8 cellular contexts compared by ENCODE assay signal in the genomic region with DNA sequence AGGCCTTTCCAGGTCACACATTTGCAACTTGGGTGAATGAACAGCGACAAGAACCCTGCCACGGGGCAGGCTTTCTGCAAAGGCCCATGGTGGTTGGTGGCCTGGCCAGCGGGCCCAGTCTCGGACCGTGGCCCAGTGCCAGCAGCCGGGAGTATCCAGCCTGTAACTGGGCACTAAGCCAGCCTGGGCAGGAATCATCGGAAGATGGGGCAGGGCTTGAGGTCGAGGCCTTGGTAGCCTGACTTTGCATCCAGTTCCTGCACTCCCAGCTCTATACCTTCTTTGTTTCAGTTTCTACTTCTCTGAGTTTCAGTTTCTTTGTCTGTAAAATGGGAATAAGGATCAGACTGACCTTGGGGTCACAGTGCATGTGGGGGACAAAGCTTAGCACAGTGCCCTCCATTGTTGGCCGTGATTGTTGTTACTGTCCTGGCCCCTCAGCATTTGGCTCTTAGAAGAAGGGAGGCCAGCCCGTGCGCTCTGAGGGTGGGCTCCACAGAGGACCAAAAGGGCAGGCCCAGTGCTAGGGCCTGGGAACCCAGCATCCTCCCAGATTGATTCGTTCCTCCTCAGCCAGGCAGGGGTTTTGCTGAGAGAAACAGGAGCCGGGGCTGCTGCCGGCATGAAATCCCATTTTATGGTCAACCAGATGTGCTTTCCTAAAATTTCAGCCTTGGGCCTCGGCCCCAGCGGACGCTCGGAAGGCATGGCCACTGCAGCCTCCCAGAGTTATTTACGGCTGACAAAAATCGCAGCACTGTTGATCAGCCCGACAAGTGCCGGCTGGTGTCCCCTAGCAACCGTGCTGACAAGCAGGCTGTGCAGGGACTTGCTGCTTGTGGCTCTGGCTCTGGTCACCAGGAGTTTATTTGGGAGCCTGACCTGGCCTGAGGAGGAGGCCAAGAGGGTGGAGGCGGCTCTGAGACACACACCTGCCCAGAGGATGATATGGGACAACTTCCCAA. TPM values are rescaled to one million over a fixed set of nuclear protein-coding genes. Genes with fewer than 3 reads are reported as not detected.
DNase-seq lines count a peak whose midpoint lies in the region; ATAC-seq and TF ChIP-seq lines count a peak whose summit lies in the region.

No MANE protein-coding gene starts in this region.

- ATAC-seq in GM19351 (IDR thresholded peaks at IDR 0.05; ENCODE audit: unreplicated experiment) = no peak

- peaks cover 24% of the 10 kb centered on the region for H3K4me1 Mint-ChIP-seq in neural crest cell

- no peaks in the 10 kb centered on the region for H3K36me3 Mint-ChIP-seq in neural crest cell (ENCODE audit: low read depth)

- TF ChIP-seq CTCF in neural crest cell (conservative IDR thresholded peaks at IDR 0.05) = no peak

- DNase-seq in AG08395 (ENCODE audit: low spot score) (peak; percentile 53), fibroblast of gingiva (ENCODE audit: low read depth) (peak; percentile 79), neural crest cell (ENCODE audit: low read depth, low spot score) (peak; percentile 36), NCI-H446 treated with DMSO at 0.1 percent for 48 hours (lab: John Stamatoyannopoulos, UW) (no peak), NK-92 (lab: John Stamatoyannopoulos, UW; ENCODE audit: unreplicated experiment) (no peak), GDM1 (lab: John Stamatoyannopoulos, UW) (no peak)

- no peaks in the 10 kb centered on the region for H3K9me3 Mint-ChIP-seq in neural crest cell

- no peaks in the 10 kb centered on the region for H3K27me3 Mint-ChIP-seq in neural crest cell (ENCODE audit: low read depth)

- H3K27ac Mint-ChIP-seq in neural crest cell (ENCODE audit: unreplicated experiment) = peak overlapping the region; percentile 86

- H3K4me3 Mint-ChIP-seq in neural crest cell = no peak overlapping the region

TF ChIP-seq in PFSK-1, 5 proteins besides CTCF, POLR2A, EP300 and RAD21:
- TF ChIP-seq SIN3A (IDR thresholded peaks at IDR 0.05; ENCODE audit: borderline replicate concordance, insufficient read depth, low read length) (no peak), FOXP2 (optimal IDR thresholded peaks at IDR 0.05; ENCODE audit: borderline replicate concordance, extremely low read depth, extremely low read length, insufficient read depth) (peak; percentile 27), TAF1 (IDR thresholded peaks at IDR 0.05; ENCODE audit: borderline replicate concordance, insufficient read depth, low read length) (no peak)

RNA-seq across cellular contexts. Expression of a gene that starts 43.6 kb away (rescaled TPM):
- 12.0 TPM for polyA plus RNA-seq in PFSK-1 (2012; ENCODE audit: insufficient read length, low read depth)
- total RNA-seq in neural crest cell = 2.1 and 2.4 TPM in 2 replicates

Comparison
In these comparisons a context has a peak if more than half of its experiments do, and no peak if none do; other contexts are left out.
1. DNase-seq: peak in AG08395 (single experiment), fibroblast of gingiva (single experiment) and neural crest cell (single experiment); none in NCI-H446 treated with DMSO at 0.1 percent for 48 hours (single experiment), NK-92 (single experiment) and GDM1 (single experiment).